ENCODE assay signal across 22 cellular contexts in genomic region chr3:45088543-45088942, GRCh38. TPM values are rescaled to one million over a fixed set of nuclear protein-coding genes. Genes with fewer than 3 reads are reported as not detected.
DNase-seq lines count a peak whose midpoint lies in the region; ATAC-seq, FAIRE-seq and TF ChIP-seq lines count a peak whose summit lies in the region.
"Had no signal": no experiment of that assay in that cellular context is flagged by ENCODE, and none has a peak within 500 bp of the region (broad histone marks: within the 10 kb centered on the region; RNA-seq: fewer than 3 reads in every experiment).

No MANE protein-coding gene starts in this region.

- DNase-seq in NCI-H2196 (lab: John Stamatoyannopoulos, UW; ENCODE audit: unreplicated experiment): peak; percentile 3
- no peak for DNase-seq in NCI-H2196 treated with DMSO at 0.1 percent for 48 hours (lab: John Stamatoyannopoulos, UW; ENCODE audit: unreplicated experiment)
- DNase-seq in bronchial epithelial cell (ENCODE audit: low read depth): peak; percentile 87
- no peak for DNase-seq in lower lobe of right lung
- peak; percentile 75 for DNase-seq in ureter (ENCODE audit: low spot score)
- no peak for DNase-seq in NCI-H2227 treated with DMSO at 0.1 percent for 48 hours (lab: John Stamatoyannopoulos, UW)
- DNase-seq in testis: no peak
- DNase-seq in AG20443 (ENCODE audit: low spot score): no peak
- DNase-seq: activated T-cell treated with anti-CD3 and anti-CD28 coated beads, Interleukin-2, amount 50 U/mL, for 48 hours; heart right ventricle; mesenchymal stem cell; NCI-H82; posterior cingulate gyrus; SK-N-SH; stimulated activated CD4-positive, alpha-beta T cell treated with anti-CD3 and anti-CD28 coated beads, Interleukin-2, amount 100 ng/mL, for 24 hours; T-helper 9 cell; uterus had no signal

- no peak overlapping the region for H3K27ac ChIP-seq in lower lobe of right lung
- no peak overlapping the region for H3K27ac ChIP-seq in testis
- H3K27ac ChIP-seq: heart right ventricle, HL-60 had no signal

- intact Hi-C loops in lower lobe of right lung (cut with DNase I) (no loop called here), testis (cut with DNase I; ENCODE audit: low total_unique reads) (no loop called here)

- H3K36me3 ChIP-seq in bronchial epithelial cell (ENCODE audit: control insufficient read depth, insufficient read depth, low read length) (peaks cover 46% of the 10 kb centered on the region), lower lobe of right lung (no peaks in the 10 kb centered on the region), testis (ENCODE audit: low read depth, missing control alignments) (no peaks in the 10 kb centered on the region)
- H3K36me3 ChIP-seq: uterus had no signal

- peak; percentile 51 to 76 for ATAC-seq in lower lobe of right lung
- ATAC-seq: HCT116, heart right ventricle had no signal

- peak; percentile 93 for FAIRE-seq in bronchial epithelial cell (lab: Jason Lieb, UNC)
- FAIRE-seq: astrocyte, GM12892 had no signal

- 70 to 78% methylated on average over 4 of the region's 4 CpGs for WGBS in testis, 2 donors

- H3K4me1 ChIP-seq in lower lobe of right lung (no peaks in the 10 kb centered on the region), testis (peaks cover 20% of the 10 kb centered on the region)

- no peak for TF ChIP-seq CTCF in bronchial epithelial cell (IDR thresholded peaks at IDR 0.05; ENCODE audit: insufficient read depth, low read length, severe bottlenecking)
- TF ChIP-seq CTCF in lower lobe of right lung (IDR thresholded peaks at IDR 0.05): no peak
- no peak for TF ChIP-seq CTCF in testis (IDR thresholded peaks at IDR 0.05)

- H3K27me3 ChIP-seq in bronchial epithelial cell (ENCODE audit: control insufficient read depth, insufficient read depth, low read length) (no peaks in the 10 kb centered on the region), lower lobe of right lung (ENCODE audit: low read depth) (no peaks in the 10 kb centered on the region), testis (no peaks in the 10 kb centered on the region)
- H3K27me3 ChIP-seq: uterus had no signal

- H3K4me3 ChIP-seq in bronchial epithelial cell (ENCODE audit: low read depth, low read length): no peak overlapping the region
- H3K4me3 ChIP-seq in lower lobe of right lung: no peak overlapping the region
- no peak overlapping the region for H3K4me3 ChIP-seq in testis
- H3K4me3 ChIP-seq: heart right ventricle, uterus had no signal

- H3K9me3 ChIP-seq in lower lobe of right lung (no peaks in the 10 kb centered on the region), testis (no peaks in the 10 kb centered on the region)
- H3K9me3 ChIP-seq: SK-N-SH, uterus had no signal

- no peak for TF ChIP-seq POLR2A in testis (IDR thresholded peaks at IDR 0.05)

RNA-seq across cellular contexts. Expression of gene CDCP1, which starts 57.6 kb away (rescaled TPM):
- 41.3 and 64.9 TPM in 2 replicates for total RNA-seq in bronchial epithelial cell
- 28.7 TPM for total RNA-seq in lower lobe of right lung
- total RNA-seq in ureter: 40.6 TPM
- total RNA-seq in testis: 1 to 10 TPM; 1.1 to 2.7 TPM
- 2.5 TPM for polyA plus RNA-seq in testis (ENCODE audit: insufficient read depth, low read depth, low replicate concordance)
- polyA plus RNA-seq: IgD-negative memory B cell had no signal

Comparison
In these comparisons a context has a peak if more than half of its experiments do, and no peak if none do; other contexts are left out.
1. DNase-seq: peak in NCI-H2196 (single experiment), bronchial epithelial cell (single experiment) and ureter (single experiment); none in NCI-H2196 treated with DMSO at 0.1 percent for 48 hours (single experiment), lower lobe of right lung (single experiment), NCI-H2227 treated with DMSO at 0.1 percent for 48 hours (single experiment), testis (single experiment) and AG20443 (single experiment).